17 cellular contexts compared by ENCODE assay signal in the genomic region with DNA sequence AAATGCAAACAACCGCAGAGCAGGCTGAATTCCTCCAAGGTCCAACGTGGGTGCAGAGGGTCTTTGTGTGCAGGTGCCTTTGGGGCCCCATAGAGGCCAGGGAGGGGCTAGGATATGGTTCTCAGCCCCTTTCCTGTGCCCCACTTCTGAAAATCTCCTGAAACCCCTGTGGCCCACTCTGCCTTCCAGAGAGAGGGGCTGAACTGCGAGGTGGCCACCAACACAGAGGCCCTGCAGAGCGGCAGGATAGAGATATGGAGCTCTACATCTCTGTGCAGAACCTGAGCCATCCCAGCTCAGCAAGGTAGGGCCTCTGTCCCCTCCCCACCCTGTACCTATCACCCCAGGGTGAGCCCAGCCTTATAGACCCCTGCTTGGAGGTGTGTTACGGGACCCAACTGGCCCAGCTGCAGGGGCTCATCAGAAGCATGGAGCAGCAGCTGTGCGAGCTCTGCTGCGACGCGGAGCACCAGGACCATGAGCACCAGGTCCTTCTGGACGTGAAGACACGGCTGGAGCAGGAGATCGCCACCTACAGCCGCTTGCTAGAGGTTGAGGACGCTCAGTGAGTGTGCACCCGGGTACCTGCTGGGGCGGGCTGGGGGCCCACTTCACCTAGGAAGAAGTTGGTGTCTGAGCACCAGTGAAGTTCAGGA. TPM values are rescaled to one million over a fixed set of nuclear protein-coding genes. Genes with fewer than 3 reads are reported as not detected.
A peak's percentile ranks its signal among the peaks of the same experiment; 100 is the strongest.
DNase-seq lines count a peak whose midpoint lies in the region; ATAC-seq and TF ChIP-seq lines count a peak whose summit lies in the region.
"Had no signal": no experiment of that assay in that cellular context is flagged by ENCODE, and none has a peak within 500 bp of the region (broad histone marks: within the 10 kb centered on the region; RNA-seq: fewer than 3 reads in every experiment).

No MANE protein-coding gene starts in this region.

- H3K27ac ChIP-seq in psoas muscle = peak overlapping the region; percentile 95
- H3K27ac ChIP-seq: esophagus squamous epithelium, heart right ventricle had no signal

- H3K36me3 ChIP-seq in Caco-2 (ENCODE audit: control insufficient read depth, insufficient read depth, low read length) (no peaks in the 10 kb centered on the region), psoas muscle (ENCODE audit: insufficient read depth in 1 of 2, low read depth in 1 of 2) (peaks cover 0 to 4% of the 10 kb centered on the region in 2 donors)
- H3K36me3 ChIP-seq: esophagus squamous epithelium had no signal

- H3K4me1 ChIP-seq in Caco-2 (no peaks in the 10 kb centered on the region), psoas muscle (peaks cover 15% of the 10 kb centered on the region)

- H3K9me3 Mint-ChIP-seq in Caco-2 (ENCODE audit: unreplicated experiment) = no peaks in the 10 kb centered on the region
- peaks cover 12% of the 10 kb centered on the region for H3K9me3 Mint-ChIP-seq in WTC11

- 65 to 69% (median 69%) methylated on average over 16 of the region's 16 CpGs for WGBS in psoas muscle, 3 donors

- no peaks in the 10 kb centered on the region for H3K27me3 Mint-ChIP-seq in Caco-2 (ENCODE audit: insufficient read depth, unreplicated experiment)
- peaks cover 51% of the 10 kb centered on the region for H3K27me3 Mint-ChIP-seq in WTC11 (ENCODE audit: low read depth)

- no peaks in the 10 kb centered on the region for H3K27me3 ChIP-seq in Caco-2 (replicated peaks; ENCODE audit: control insufficient read depth, insufficient read depth, low read length)
- peaks cover 0 to 5% (median 2%) of the 10 kb centered on the region in 3 donors for H3K27me3 ChIP-seq in psoas muscle (ENCODE audit: insufficient read depth in 3 of 3, low read length in 2 of 3)

- H3K4me3 Mint-ChIP-seq in Caco-2 (ENCODE audit: unreplicated experiment) = peak overlapping the region; percentile 44
- peak overlapping the region; percentile 67 for H3K4me3 Mint-ChIP-seq in WTC11
- H3K4me3 Mint-ChIP-seq: dendritic cell treated with granulocyte-macrophage colony-stimulating factor and Interleukin-4, amounts not matched to agents 40 ng/mL and 50 ng/mL, for 4 days had no signal

- H3K36me3 Mint-ChIP-seq in Caco-2 (ENCODE audit: insufficient read depth, unreplicated experiment) = no peaks in the 10 kb centered on the region
- no peaks in the 10 kb centered on the region for H3K36me3 Mint-ChIP-seq in WTC11

- no TSS peak for BruUV-seq in Caco-2 (replicated peaks; lab: Mats Ljungman, UMichigan)

- H3K4me1 Mint-ChIP-seq in Caco-2 (ENCODE audit: low read depth, unreplicated experiment) (no peaks in the 10 kb centered on the region), WTC11 (peaks cover 7% of the 10 kb centered on the region; the same call in 1 of the 2 replicates)

- H3K9me3 ChIP-seq in Caco-2 = no peaks in the 10 kb centered on the region
- no peaks in the 10 kb centered on the region for H3K9me3 ChIP-seq in psoas muscle
- H3K9me3 ChIP-seq: esophagus squamous epithelium, mucosa of descending colon had no signal

- H3K27ac Mint-ChIP-seq in Caco-2 (ENCODE audit: unreplicated experiment) (no peak overlapping the region), WTC11 (no peak overlapping the region)
- H3K27ac Mint-ChIP-seq: dendritic cell treated with granulocyte-macrophage colony-stimulating factor and Interleukin-4, amounts not matched to agents 40 ng/mL and 50 ng/mL, for 4 days had no signal

- DNase-seq in Caco-2 = no peak
- no peak for DNase-seq in WTC11 (ENCODE audit: low spot score)
- peak; percentile 36 for DNase-seq in left lobe of liver (ENCODE audit: low spot score)
- DNase-seq in psoas muscle = no peak
- no peak for DNase-seq in hippocampal formation (lab: John Stamatoyannopoulos, UW)
- no peak for DNase-seq in HCEC 1CT
- no peak for DNase-seq in NCI-H146 (lab: John Stamatoyannopoulos, UW)
- DNase-seq: activated CD4-positive, alpha-beta T cell treated with anti-CD3 and anti-CD28 coated beads for 1 hour; esophagus squamous epithelium; heart right ventricle; NCI-H1436 treated with DMSO at 0.1 percent for 48 hours; NCI-H345; Right ventricle myocardium superior had no signal

- intact Hi-C loops in Caco-2 (cut with micrococcal nuclease; ENCODE audit: unreplicated experiment) (no loop called here), psoas muscle (cut with DNase I) (no loop called here)

- CTCF ChIA-PET in Caco-2 (lab: Charles Lee) = no interaction called here
- CTCF ChIA-PET in WTC11 (lab: Charles Lee) = interaction anchor here (1.0 to 1.5 kb wide), 2 partner anchors 116 to 121 kb away, joined by 3 to 5 read pairs; no protein-coding TSS in a partner anchor

- POLR2A ChIA-PET in Caco-2 (lab: Charles Lee) = no interaction called here
- POLR2A ChIA-PET in WTC11 (lab: Charles Lee) = interaction anchor here (1.6 kb wide), 1 partner anchor 11 kb away, joined by 5 read pairs; no protein-coding TSS in a partner anchor

- ATAC-seq in WTC11 (no peak), left lobe of liver (no peak), psoas muscle (peak in 2 of 4 donors; percentile 18 to 25), HG03135 (IDR thresholded peaks at IDR 0.05; ENCODE audit: unreplicated experiment) (no peak)
- ATAC-seq: heart right ventricle, mucosa of descending colon had no signal

- TF ChIP-seq CTCF in Caco-2 (IDR thresholded peaks at IDR 0.05; ENCODE audit: insufficient read depth in 1 of 2, low read depth in 1 of 2, low read length in 1 of 2, severe bottlenecking in 1 of 2, unreplicated experiment in 1 of 2) (no peak), WTC11 (IDR thresholded peaks at IDR 0.05) (no peak), psoas muscle (IDR thresholded peaks at IDR 0.05) (no peak)

- H3K4me3 ChIP-seq in Caco-2 (ENCODE audit: low read depth, low read length) (no peak overlapping the region), psoas muscle (peak overlapping the region; percentile 72)
- H3K4me3 ChIP-seq: mucosa of descending colon had no signal

TF ChIP-seq in WTC11, 78 proteins besides CTCF, POLR2A, EP300 and RAD21:
- no peak for TF ChIP-seq NFE2L1 (CRISPR knock-in tag; IDR thresholded peaks at IDR 0.05)
- TF ChIP-seq ZBTB21 (CRISPR knock-in tag; IDR thresholded peaks at IDR 0.05; ENCODE audit: borderline replicate concordance) = no peak
- TF ChIP-seq ZNF121 (CRISPR knock-in tag; IDR thresholded peaks at IDR 0.05) = no peak
- TF ChIP-seq ETV6 (CRISPR knock-in tag; IDR thresholded peaks at IDR 0.05) = no peak
- TF ChIP-seq JUN (CRISPR knock-in tag; IDR thresholded peaks at IDR 0.05) = no peak
- no peak for TF ChIP-seq ZNF396 (CRISPR knock-in tag; IDR thresholded peaks at IDR 0.05; ENCODE audit: borderline replicate concordance)
- no peak for TF ChIP-seq ZNF138 (CRISPR knock-in tag; conservative IDR thresholded peaks at IDR 0.05)
- TF ChIP-seq NFYB (CRISPR knock-in tag; conservative IDR thresholded peaks at IDR 0.05; ENCODE audit: low read depth) = no peak
- no peak for TF ChIP-seq E2F4 (CRISPR knock-in tag; IDR thresholded peaks at IDR 0.05; ENCODE audit: borderline replicate concordance, low read depth)
- no peak for TF ChIP-seq SMAD3 (CRISPR knock-in tag; IDR thresholded peaks at IDR 0.05; ENCODE audit: borderline replicate concordance)

RNA-seq across cellular contexts. Expression of gene USP6, which starts 5.5 kb away (rescaled TPM):
- 0.16 and 0.21 TPM in 2 replicates for total RNA-seq in Caco-2 (2022)
- total RNA-seq in WTC11 (2021) = 0.20 to 0.25 TPM (median 0.23 TPM) in 3 replicates
- total RNA-seq in left lobe of liver = 0.08 TPM
- total RNA-seq in psoas muscle = 1 to 10 TPM in 1 of 4 donors, under 1 TPM in 3; 0.40 to 3.2 (median 0.41) TPM
- polyA plus RNA-seq in psoas muscle = under 1 TPM; 0.05 to 0.37 (median 0.25) TPM
- total RNA-seq: pulmonary artery endothelial cell, Right ventricle myocardium superior had no signal

RNA-seq across cellular contexts. Expression of gene ZNF232, which starts 9.6 kb away (rescaled TPM):
- 7.5 and 9.1 TPM in 2 replicates for total RNA-seq in Caco-2 (2022)
- 19.2 to 23.1 TPM (median 21.7 TPM) in 3 replicates for total RNA-seq in WTC11 (2021)
- total RNA-seq in left lobe of liver = 5.3 TPM
- 10 to 100 TPM in 1 of 4 donors, 1 to 10 TPM in 3; 5.8 to 12.2 (median 7.4) TPM for total RNA-seq in psoas muscle
- 10 to 100 TPM in 1 of 3 donors, 1 to 10 TPM in 2; 7.1 to 19.3 (median 8.0) TPM for polyA plus RNA-seq in psoas muscle

RNA-seq across cellular contexts. Expression of gene ZFP3, which starts 43.0 kb away (rescaled TPM):
- 3.6 and 3.7 TPM in 2 replicates for total RNA-seq in Caco-2 (2022)
- total RNA-seq in WTC11 (2021) = 0.39 to 0.71 TPM (median 0.66 TPM) in 3 replicates
- total RNA-seq in left lobe of liver = 0.83 TPM
- 10 to 100 TPM in 1 of 4 donors, 1 to 10 TPM in 3; 6.8 to 12.3 (median 8.0) TPM for total RNA-seq in psoas muscle
- 10 to 100 TPM in 1 of 3 donors, 1 to 10 TPM in 2; 3.7 to 11.2 (median 3.9) TPM for polyA plus RNA-seq in psoas muscle
